In genomic region chr4:25069014-25069413, GRCh38 we compare ENCODE assay signal across 2 cellular contexts.
TF ChIP-seq lines count a peak whose summit lies in the region.

No MANE protein-coding gene starts in this region.

TF ChIP-seq in HepG2, 621 proteins besides CTCF, POLR2A, EP300 and RAD21 (continues in another document):
- TF ChIP-seq ZNF484 (CRISPR knock-in tag; IDR thresholded peaks at IDR 0.05; ENCODE audit: borderline replicate concordance, low read depth) = no peak
- no peak for TF ChIP-seq STAG1 (CRISPR knock-in tag; IDR thresholded peaks at IDR 0.05)
- TF ChIP-seq DMAP1 (CRISPR knock-in tag; IDR thresholded peaks at IDR 0.05) = no peak
- no peak for TF ChIP-seq NFAT5 (CRISPR knock-in tag; IDR thresholded peaks at IDR 0.05)
- no peak for TF ChIP-seq ZNF446 (CRISPR knock-in tag; IDR thresholded peaks at IDR 0.05)
- no peak for TF ChIP-seq ZBTB33 (CRISPR knock-in tag; IDR thresholded peaks at IDR 0.05)
- no peak for TF ChIP-seq ZBTB1 (CRISPR knock-in tag; IDR thresholded peaks at IDR 0.05; ENCODE audit: borderline replicate concordance)
- TF ChIP-seq ZKSCAN5 (CRISPR knock-in tag; IDR thresholded peaks at IDR 0.05) = no peak
- TF ChIP-seq HNF1A (IDR thresholded peaks at IDR 0.05; ENCODE audit: low read depth) = no peak
- TF ChIP-seq HNF1A (CRISPR knock-in tag; IDR thresholded peaks at IDR 0.05; ENCODE audit: borderline replicate concordance) = 0 out of 2 replicates have a peak, but pooled peaks have one; percentile 23
- TF ChIP-seq DNMT1 (CRISPR knock-in tag; IDR thresholded peaks at IDR 0.05) = no peak
- TF ChIP-seq ZMYM3 (CRISPR knock-in tag; IDR thresholded peaks at IDR 0.05) = no peak
- TF ChIP-seq ISL2 (CRISPR knock-in tag; IDR thresholded peaks at IDR 0.05) = peak; percentile 48; the same call in 1 of the 2 replicates
- no peak for TF ChIP-seq PCBP1 (IDR thresholded peaks at IDR 0.05; ENCODE audit: borderline replicate concordance, low read depth, low read length)
- TF ChIP-seq PCBP2 (optimal IDR thresholded peaks at IDR 0.05; ENCODE audit: low read depth, low read length, poor library complexity, severe bottlenecking) = no peak
- peak; percentile 43; the same call in 1 of the 2 replicates for TF ChIP-seq RARA (CRISPR knock-in tag; IDR thresholded peaks at IDR 0.05)
- TF ChIP-seq ATF3 (CRISPR knock-in tag; IDR thresholded peaks at IDR 0.05) = 0 out of 2 replicates have a peak, but pooled peaks have one; percentile 34

TF ChIP-seq in H1, 55 proteins besides CTCF, POLR2A, EP300 and RAD21:
- TF ChIP-seq KDM1A (IDR thresholded peaks at IDR 0.05; ENCODE audit: borderline replicate concordance, low read length) = no peak
- no peak for TF ChIP-seq EGR1 (IDR thresholded peaks at IDR 0.05; ENCODE audit: borderline replicate concordance, low read depth, low read length)
- TF ChIP-seq SUZ12 (IDR thresholded peaks at IDR 0.05; ENCODE audit: low read length) = no peak
- TF ChIP-seq GABPA (IDR thresholded peaks at IDR 0.05; ENCODE audit: borderline replicate concordance, insufficient read depth, low read length) = no peak
- TF ChIP-seq SAP30 (IDR thresholded peaks at IDR 0.05; ENCODE audit: insufficient read depth, insufficient replicate concordance, low read length) = no peak
- no peak for TF ChIP-seq ZNF274 (IDR thresholded peaks at IDR 0.05; ENCODE audit: borderline replicate concordance, extremely low read depth, low read length)
- no peak for TF ChIP-seq TEAD4 (IDR thresholded peaks at IDR 0.05; ENCODE audit: low read depth, low read length)
- no peak for TF ChIP-seq CBX5 (IDR thresholded peaks at IDR 0.05; ENCODE audit: low read depth, low read length)
